ENCODE assay signal across 21 cellular contexts in genomic region chr10:98253499-98253898, GRCh38. TPM values are rescaled to one million over a fixed set of nuclear protein-coding genes. Genes with fewer than 3 reads are reported as not detected.
DNase-seq lines count a peak whose midpoint lies in the region; ATAC-seq, FAIRE-seq and TF ChIP-seq lines count a peak whose summit lies in the region.
"Had no signal": no experiment of that assay in that cellular context is flagged by ENCODE, and none has a peak within 500 bp of the region (broad histone marks: within the 10 kb centered on the region; RNA-seq: fewer than 3 reads in every experiment).

No MANE protein-coding gene starts in this region.

- peak; percentile 49 for DNase-seq in activated CD4-positive, alpha-beta T cell treated with anti-CD3 and anti-CD28 coated beads, Interleukin-2, amount 10 ng/mL, durations not matched to agents 24 days and 14 days
- no peak for DNase-seq in activated CD4-positive, alpha-beta T cell treated with anti-CD3 and anti-CD28 coated beads for 4 hours
- peak; percentile 83 for DNase-seq in kidney
- DNase-seq in type B pancreatic cell (ENCODE audit: extremely low spot score, unreplicated experiment): peak; percentile 60
- no peak for DNase-seq in left lobe of liver (ENCODE audit: low spot score)
- no peak for DNase-seq in H9
- DNase-seq: BE2C; CD4-positive, CD25-positive, alpha-beta regulatory T cell; COR-L47; DMS 273 treated with DMSO at 0.1 percent for 48 hours; DND-41; NCI-H1105 treated with DMSO at 0.1 percent for 48 hours; NCI-H1694; NCI-H2107; NCI-H345; NCI-H524 treated with DMSO at 0.1 percent for 48 hours; PC-9 had no signal

- H3K18ac ChIP-seq in H9 (ENCODE audit: insufficient read length, low read depth, low read length): no peak overlapping the region

- H2AFZ ChIP-seq in H9 (ENCODE audit: low read length): no peak overlapping the region
- H2AFZ ChIP-seq: PC-9 had no signal

- TF ChIP-seq CTCF in VCaP (conservative IDR thresholded peaks at IDR 0.05) (no peak), kidney (IDR thresholded peaks at IDR 0.05; ENCODE audit: borderline replicate concordance, extremely low read depth, insufficient read depth) (no peak), type B pancreatic cell (conservative IDR thresholded peaks at IDR 0.05) (no peak), H9 (conservative IDR thresholded peaks at IDR 0.05) (no peak)

- no peak overlapping the region for H3K27ac Mint-ChIP-seq in activated CD4-positive, alpha-beta T cell treated with anti-CD3 and anti-CD28 coated beads, Interleukin-2, amount 10 ng/mL, durations not matched to agents 24 days and 14 days
- H3K27ac Mint-ChIP-seq in type B pancreatic cell (no peak overlapping the region), H9 (no peak overlapping the region)
- H3K27ac Mint-ChIP-seq: CD4-positive, CD25-positive, alpha-beta regulatory T cell had no signal

- no peak overlapping the region for H3K4me3 Mint-ChIP-seq in activated CD4-positive, alpha-beta T cell treated with anti-CD3 and anti-CD28 coated beads, Interleukin-2, amount 10 ng/mL, durations not matched to agents 24 days and 14 days
- H3K4me3 Mint-ChIP-seq in type B pancreatic cell (no peak overlapping the region), H9 (no peak overlapping the region)
- H3K4me3 Mint-ChIP-seq: CD4-positive, CD25-positive, alpha-beta regulatory T cell had no signal

- H4K20me1 ChIP-seq in H9 (ENCODE audit: control insufficient read depth, insufficient read depth, insufficient read length): no peaks in the 10 kb centered on the region

- H2AK5ac ChIP-seq in H9 (ENCODE audit: insufficient read length, low read length): no peak overlapping the region

- H3K4me2 ChIP-seq in H9 (ENCODE audit: insufficient read depth, insufficient read length, low read length): no peak overlapping the region
- H3K4me2 ChIP-seq: PC-9 had no signal

- no peaks in the 10 kb centered on the region for H3K9me3 Mint-ChIP-seq in activated CD4-positive, alpha-beta T cell treated with anti-CD3 and anti-CD28 coated beads, Interleukin-2, amount 10 ng/mL, durations not matched to agents 24 days and 14 days
- H3K9me3 Mint-ChIP-seq in type B pancreatic cell: no peaks in the 10 kb centered on the region
- H3K9me3 Mint-ChIP-seq in H9: no peaks in the 10 kb centered on the region

- no peak overlapping the region for H4K8ac ChIP-seq in H9 (replicated peaks; ENCODE audit: insufficient read length, low read depth, low read length)

- H3T11ph ChIP-seq in H9 (ENCODE audit: low read length): no peak overlapping the region

- H3K27me3 ChIP-seq in H9 (ENCODE audit: insufficient read depth, low read length): no peaks in the 10 kb centered on the region
- H3K27me3 ChIP-seq: BE2C had no signal

- no peaks in the 10 kb centered on the region for H3K79me2 ChIP-seq in H9 (ENCODE audit: insufficient read depth, low read length)

- H2BK12ac ChIP-seq in H9 (ENCODE audit: insufficient read length, low read depth, low read length): no peak overlapping the region

- no peak overlapping the region for H2BK15ac ChIP-seq in H9 (ENCODE audit: low read depth, low read length)

- H3K9ac ChIP-seq in kidney (ENCODE audit: low read length in 2 of 2) (no peak overlapping the region), H9 (ENCODE audit: extremely low read depth, insufficient read length, low read length) (no peak overlapping the region)

- no peak overlapping the region for H2BK120ac ChIP-seq in H9 (ENCODE audit: low read depth, low read length, poor library complexity, severe bottlenecking)

- peaks cover 1% of the 10 kb centered on the region for H3K4me1 Mint-ChIP-seq in activated CD4-positive, alpha-beta T cell treated with anti-CD3 and anti-CD28 coated beads, Interleukin-2, amount 10 ng/mL, durations not matched to agents 24 days and 14 days
- H3K4me1 Mint-ChIP-seq in type B pancreatic cell (ENCODE audit: unreplicated experiment) (peaks cover 26% of the 10 kb centered on the region), H9 (peaks cover 10 to 16% of the 10 kb centered on the region in 2 experiments)

- H3K9me3 ChIP-seq in kidney (ENCODE audit: control insufficient read depth in 1 of 2, low read length in 2 of 2) (no peaks in the 10 kb centered on the region), H9 (ENCODE audit: control insufficient read depth, low read depth, low read length) (no peaks in the 10 kb centered on the region)
- H3K9me3 ChIP-seq: BE2C, HAP-1 had no signal

- ATAC-seq in left lobe of liver: no peak

- H4K5ac ChIP-seq in H9 (ENCODE audit: insufficient read length, low read depth, low read length): no peak overlapping the region

- H3K56ac ChIP-seq in H9 (ENCODE audit: insufficient read length, low read depth, low read length): no peak overlapping the region

- H3K23me2 ChIP-seq in H9 (ENCODE audit: insufficient read length, low read depth, low read length, poor library complexity, severe bottlenecking): no peaks in the 10 kb centered on the region

- no peak overlapping the region for H2BK5ac ChIP-seq in H9 (ENCODE audit: insufficient read length, low read length)

- H3K36me3 Mint-ChIP-seq in activated CD4-positive, alpha-beta T cell treated with anti-CD3 and anti-CD28 coated beads, Interleukin-2, amount 10 ng/mL, durations not matched to agents 24 days and 14 days (ENCODE audit: low read depth): peaks cover 4% of the 10 kb centered on the region
- H3K36me3 Mint-ChIP-seq in type B pancreatic cell: peaks cover 21% of the 10 kb centered on the region
- H3K36me3 Mint-ChIP-seq in H9 (ENCODE audit: insufficient read depth in 1 of 3, low read depth in 3 of 3): peaks cover 0 to 4% (median 0%) of the 10 kb centered on the region in 3 experiments; a peak in 1 of 7 replicates

- H3K4ac ChIP-seq in H9 (ENCODE audit: low read depth, low read length): no peak overlapping the region

- no peak overlapping the region for H3K23ac ChIP-seq in H9 (ENCODE audit: insufficient read length, low read depth, low read length)

- no peaks in the 10 kb centered on the region for H3K27me3 Mint-ChIP-seq in activated CD4-positive, alpha-beta T cell treated with anti-CD3 and anti-CD28 coated beads, Interleukin-2, amount 10 ng/mL, durations not matched to agents 24 days and 14 days
- no peaks in the 10 kb centered on the region for H3K27me3 Mint-ChIP-seq in type B pancreatic cell
- H3K27me3 Mint-ChIP-seq in H9 (ENCODE audit: low read depth): no peaks in the 10 kb centered on the region
- H3K27me3 Mint-ChIP-seq: CD4-positive, CD25-positive, alpha-beta regulatory T cell had no signal

- H4K91ac ChIP-seq in H9 (ENCODE audit: insufficient read length, low read depth, low read length): no peak overlapping the region

- no peak for FAIRE-seq in kidney (lab: Jason Lieb, UNC)
- FAIRE-seq: A204.1, G401.6 had no signal

- H3K27ac ChIP-seq in VCaP: peak overlapping the region; percentile 69
- no peak overlapping the region for H3K27ac ChIP-seq in kidney (ENCODE audit: low read depth in 2 of 2, low read length in 2 of 2)
- no peak overlapping the region for H3K27ac ChIP-seq in H9 (ENCODE audit: insufficient read length, low read depth, low read length)
- H3K27ac ChIP-seq: PC-9 had no signal

- no peaks in the 10 kb centered on the region for H3K79me1 ChIP-seq in H9 (ENCODE audit: insufficient read depth, low read depth, low read length, poor library complexity, severe bottlenecking)

- H3K4me1 ChIP-seq in kidney (ENCODE audit: control insufficient read depth in 1 of 2, insufficient read depth in 1 of 2, low read depth in 1 of 2, low read length in 2 of 2) (peaks cover 3 to 7% of the 10 kb centered on the region in 2 donors), H9 (ENCODE audit: insufficient read depth, low read length) (no peaks in the 10 kb centered on the region)
- H3K4me1 ChIP-seq: BE2C, HAP-1 had no signal

- no peak overlapping the region for H3K14ac ChIP-seq in H9 (ENCODE audit: insufficient read depth, low read length)

- H3K36me3 ChIP-seq in kidney (ENCODE audit: control insufficient read depth in 1 of 2, insufficient read depth in 2 of 2, low read length in 2 of 2): peaks cover 13% of the 10 kb centered on the region in 2 donors
- H3K36me3 ChIP-seq: BE2C, HAP-1 had no signal

- intact Hi-C loops in activated CD4-positive, alpha-beta T cell treated with anti-CD3 and anti-CD28 coated beads, Interleukin-2, amount 10 ng/mL, durations not matched to agents 24 days and 14 days (cut with micrococcal nuclease): no loop called here
- intact Hi-C loops in kidney (cut with DNase I): loop anchor here (10.0 kb wide), 1 partner anchor 51 kb away; no protein-coding TSS in a partner anchor

- no peak overlapping the region for H2BK20ac ChIP-seq in H9 (ENCODE audit: low read depth, low read length, poor library complexity, severe bottlenecking)

- WGBS in H9 (ENCODE audit: extremely low coverage, insufficient read length, low lambda C conversion rate): no CpG with 5 or more reads among the region's 17 CpGs

- H3K4me3 ChIP-seq in kidney (ENCODE audit: low read length in 2 of 2): no peak overlapping the region
- H3K4me3 ChIP-seq: HAP-1, PC-9 had no signal

RNA-seq across cellular contexts. Expression of gene LOXL4, which starts 14.5 kb away (rescaled TPM):
- total RNA-seq in activated CD4-positive, alpha-beta T cell treated with anti-CD3 and anti-CD28 coated beads, Interleukin-2, amount 10 ng/mL, durations not matched to agents 24 days and 14 days: not detected in 2 replicates
- total RNA-seq in kidney (15.1 TPM), type B pancreatic cell (ENCODE audit: low replicate concordance) (40.5 and 59.4 TPM in 2 replicates), left lobe of liver (0.55 TPM), H9 (2021) (0.13 and 0.18 TPM in 2 replicates)
- polyA plus RNA-seq in kidney (ENCODE audit: insufficient read depth, low read depth, low replicate concordance): 3.4 TPM
- total RNA-seq: CD4-positive, CD25-positive, alpha-beta regulatory T cell had no signal

Comparison
In these comparisons a context has a peak if more than half of its experiments do, and no peak if none do; other contexts are left out.
1. DNase-seq: peak in activated CD4-positive, alpha-beta T cell treated with anti-CD3 and anti-CD28 coated beads, Interleukin-2, amount 10 ng/mL, durations not matched to agents 24 days and 14 days (single experiment), kidney (single experiment) and type B pancreatic cell (single experiment); none in activated CD4-positive, alpha-beta T cell treated with anti-CD3 and anti-CD28 coated beads for 4 hours (0 of 2), left lobe of liver (single experiment) and H9 (single experiment).
2. RNA of gene LOXL4, which starts 14.5 kb away (total RNA-seq): 40.5 to 59.4 TPM in type B pancreatic cell and 15.1 TPM in kidney (single experiment); 0.55 TPM in left lobe of liver (single experiment), 0.13 to 0.18 TPM in H9 and not detected in activated CD4-positive, alpha-beta T cell treated with anti-CD3 and anti-CD28 coated beads, Interleukin-2, amount 10 ng/mL, durations not matched to agents 24 days and 14 days; every median in the first group is over 10 times any median in the second.